8 cellular contexts compared by ENCODE assay signal in the genomic region with DNA sequence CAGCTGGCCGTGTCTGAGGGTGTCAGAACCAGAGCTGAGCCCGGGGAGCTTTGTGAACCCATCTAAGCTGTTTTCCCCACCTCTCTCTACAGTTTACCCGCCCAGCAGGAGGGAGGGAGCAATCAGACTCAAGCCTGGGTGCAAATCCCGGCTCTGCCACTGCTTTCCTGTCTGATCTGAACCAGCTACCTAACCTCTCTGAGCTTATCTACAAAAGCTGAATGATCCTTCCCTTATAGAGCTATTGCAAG. TPM values are rescaled to one million over a fixed set of nuclear protein-coding genes. Genes with fewer than 3 reads are reported as not detected.
A peak's percentile ranks its signal among the peaks of the same experiment; 100 is the strongest.
DNase-seq lines count a peak whose midpoint lies in the region; ATAC-seq, FAIRE-seq and TF ChIP-seq lines count a peak whose summit lies in the region.

No MANE protein-coding gene starts in this region.

- DNase-seq in PC-3 = no peak
- no peak for DNase-seq in H1 (ENCODE audit: low read depth in 1 of 2, low spot score in 2 of 2)
- DNase-seq in natural killer cell treated with Interleukin-12 subunit alpha and Interleukin-12 subunit beta and Interleukin-15 and Interleukin-18, amount 100 ng/mL, for 72 hours (ENCODE audit: low spot score) = no peak
- no peak for DNase-seq in effector CD4-positive, alpha-beta T cell
- DNase-seq in NCI-H774 (lab: John Stamatoyannopoulos, UW) = no peak
- no peak for DNase-seq in SW480 (ENCODE audit: low spot score)
- DNase-seq in NCI-H446 (lab: John Stamatoyannopoulos, UW) = no peak

- no peak overlapping the region for H3K23ac ChIP-seq in H1 (ENCODE audit: insufficient read length)

- CTCF ChIA-PET in PC-3 (lab: Charles Lee) (interaction anchor here (0.9 kb wide), 1 partner anchor 39 kb away, joined by 3 read pairs; no protein-coding TSS in a partner anchor), H1 (lab: Charles Lee; ENCODE audit: partially characterized antibody) (interaction anchor here (0.7 to 5.0 kb wide), 27 partner anchors 11 to 272 kb away, joined by 3 to 30 read pairs (median 7); a partner anchor contains a TSS)

- H3K36me3 ChIP-seq in PC-3 (ENCODE audit: low read depth, low read length) (no peaks in the 10 kb centered on the region; the same call in 1 of the 2 replicates), H1 (ENCODE audit: control insufficient read depth in 2 of 4, insufficient read depth in 4 of 4, low read length in 3 of 4) (no peaks in the 10 kb centered on the region)

- H3K56ac ChIP-seq in H1 (replicated peaks; ENCODE audit: insufficient read length, low read depth, low read length) = no peak overlapping the region

- no peaks in the 10 kb centered on the region for H3F3A ChIP-seq in PC-3 (ENCODE audit: low read length, unreplicated experiment)

- peak overlapping the region; percentile 82 for H2BK5ac ChIP-seq in H1 (ENCODE audit: low read depth, low read length)

- no peak for TF ChIP-seq RAD21 in H1 (IDR thresholded peaks at IDR 0.05 in 1 of 2, conservative IDR thresholded peaks at IDR 0.05 in 1 of 2; ENCODE audit: low read depth in 2 of 2, low read length in 2 of 2)

- no peak overlapping the region for H2BK20ac ChIP-seq in H1 (ENCODE audit: low read length)

- H3K18ac ChIP-seq in H1 (ENCODE audit: extremely low read depth, low read length) = peak overlapping the region; percentile 26

- H3K4me3 ChIP-seq in PC-3 (ENCODE audit: low read length) (peak overlapping the region; percentile 96), H1 (ENCODE audit: extremely low read depth in 1 of 4, insufficient read depth in 2 of 4, low read depth in 3 of 4, low read length in 4 of 4) (peak overlapping the region; percentile 35 to 67 (median 40))

- peaks cover 3% of the 10 kb centered on the region for H3K9me3 Mint-ChIP-seq in natural killer cell treated with Interleukin-12 subunit alpha and Interleukin-12 subunit beta and Interleukin-15 and Interleukin-18, amount 100 ng/mL, for 72 hours

- peak; percentile 21 for ATAC-seq in GM21390 (IDR thresholded peaks at IDR 0.05; ENCODE audit: unreplicated experiment)
- ATAC-seq in PC-3 = peak; percentile 25
- no peak for ATAC-seq in natural killer cell treated with Interleukin-12 subunit alpha and Interleukin-12 subunit beta and Interleukin-15 and Interleukin-18, amount 100 ng/mL, for 72 hours

- TF ChIP-seq EP300 in H1 (IDR thresholded peaks at IDR 0.05; ENCODE audit: borderline replicate concordance in 1 of 2, low read depth in 2 of 2, low read length in 2 of 2) = no peak

- TSS peak; percentile 67 for BruUV-seq in PC-3 (replicated peaks; lab: Mats Ljungman, UMichigan)

- H3K27me3 ChIP-seq in PC-3 (ENCODE audit: low read length) = no peaks in the 10 kb centered on the region
- no peaks in the 10 kb centered on the region for H3K27me3 ChIP-seq in H1 (replicated peaks in 1 of 4; ENCODE audit: control insufficient read depth in 3 of 4, extremely low read depth in 1 of 4, insufficient read depth in 3 of 4, low read length in 3 of 4)

- H3K4ac ChIP-seq in H1 (replicated peaks; ENCODE audit: insufficient read length, low read depth, low read length) = no peak overlapping the region

- H2AFZ ChIP-seq in PC-3 (ENCODE audit: low read length) (peak overlapping the region; percentile 92), H1 (ENCODE audit: low read length) (peak overlapping the region; percentile 75; the same call in 1 of the 2 replicates)

- H4K20me1 ChIP-seq in PC-3 (ENCODE audit: low read length) = no peaks in the 10 kb centered on the region
- no peaks in the 10 kb centered on the region for H4K20me1 ChIP-seq in H1 (replicated peaks in 1 of 2; ENCODE audit: control insufficient read depth in 1 of 2, insufficient read depth in 2 of 2, low read length in 2 of 2)

- no peaks in the 10 kb centered on the region for H3K79me1 ChIP-seq in H1 (ENCODE audit: low read depth, low read length)

- H3K36me3 Mint-ChIP-seq in natural killer cell treated with Interleukin-12 subunit alpha and Interleukin-12 subunit beta and Interleukin-15 and Interleukin-18, amount 100 ng/mL, for 72 hours = peaks cover 35% of the 10 kb centered on the region

- no peak overlapping the region for H4K5ac ChIP-seq in H1 (ENCODE audit: insufficient read length, low read depth, low read length)

- H3K9me3 ChIP-seq in PC-3 (ENCODE audit: low read length) (no peaks in the 10 kb centered on the region), H1 (ENCODE audit: insufficient read depth in 2 of 2, low read depth in 1 of 2, low read length in 1 of 2) (no peaks in the 10 kb centered on the region)

- no peak overlapping the region for H2AK5ac ChIP-seq in H1 (ENCODE audit: low read depth, low read length)

- H3K23me2 ChIP-seq in H1 (ENCODE audit: low read depth, low read length) = peaks cover 3% of the 10 kb centered on the region

- peaks cover 52 to 60% of the 10 kb centered on the region in 2 donors for H3K4me1 Mint-ChIP-seq in natural killer cell treated with Interleukin-12 subunit alpha and Interleukin-12 subunit beta and Interleukin-15 and Interleukin-18, amount 100 ng/mL, for 72 hours (ENCODE audit: low read depth in 2 of 2)

- peaks cover 18% of the 10 kb centered on the region for H3K4me1 ChIP-seq in PC-3 (ENCODE audit: insufficient read depth, low read length)
- peaks cover 0 to 14% (median 9%) of the 10 kb centered on the region in 4 experiments; a peak in 6 of 7 replicates for H3K4me1 ChIP-seq in H1 (replicated peaks in 1 of 4; ENCODE audit: control insufficient read depth in 3 of 4, insufficient read depth in 4 of 4, low read length in 3 of 4)

- no peaks in the 10 kb centered on the region for H3K9me2 ChIP-seq in PC-3 (replicated peaks; ENCODE audit: low read length)

- H2BK12ac ChIP-seq in H1 (ENCODE audit: low read depth, low read length) = peak overlapping the region; percentile 43

- no peak overlapping the region for H3K14ac ChIP-seq in H1 (ENCODE audit: insufficient read length)

- H3K27ac ChIP-seq in PC-3 (ENCODE audit: low read length) (peak overlapping the region; percentile 59), H1 (ENCODE audit: low read depth, low read length) (peak overlapping the region; percentile 21; the same call in 1 of the 2 replicates)

- no peak overlapping the region for H4K91ac ChIP-seq in H1 (replicated peaks; ENCODE audit: insufficient read length, low read length)

- H3K4me2 ChIP-seq in PC-3 (ENCODE audit: low read length) (peak overlapping the region; percentile 98), H1 (ENCODE audit: insufficient read depth in 1 of 2, low read depth in 2 of 2, low read length in 2 of 2) (peak overlapping the region; percentile 71 to 91)

- 43% methylated on average over 4 of the region's 4 CpGs; no CpG with 5 or more reads in 1 of the 2 experiments for WGBS in H1 (ENCODE audit: extremely low coverage in 1 of 2, insufficient coverage in 1 of 2, insufficient read length in 1 of 2, insufficient replicate concordance in 2 of 2, low coverage in 1 of 2, low lambda C conversion rate in 2 of 2, missing lambda C conversion rate in 1 of 2), 2 experiments

- H4K8ac ChIP-seq in H1 (ENCODE audit: extremely low read depth, insufficient read depth, low read length) = no peak overlapping the region

- TF ChIP-seq CTCF in PC-3 (conservative IDR thresholded peaks at IDR 0.05; ENCODE audit: low read depth, low read length) = no peak
- TF ChIP-seq CTCF in H1 (IDR thresholded peaks at IDR 0.05; ENCODE audit: control extremely low read depth in 1 of 3, insufficient read depth in 1 of 3, low read depth in 1 of 3, low read length in 3 of 3) = no peak

- H3K79me2 ChIP-seq in PC-3 (ENCODE audit: low read length) (peaks cover 24% of the 10 kb centered on the region), H1 (ENCODE audit: control insufficient read depth in 1 of 2, insufficient read depth in 2 of 2, low read length in 2 of 2) (peaks cover 0 to 5% of the 10 kb centered on the region in 2 experiments; a peak in 1 of 4 replicates)

- TF ChIP-seq POLR2A in H1 (IDR thresholded peaks at IDR 0.05; ENCODE audit: control extremely low read depth in 1 of 2, low read depth in 2 of 2, low read length in 2 of 2) = no peak

- no peak overlapping the region for H2BK120ac ChIP-seq in H1 (replicated peaks; ENCODE audit: low read depth, low read length)

- peak overlapping the region; percentile 99 for H3K4me3 Mint-ChIP-seq in natural killer cell treated with Interleukin-12 subunit alpha and Interleukin-12 subunit beta and Interleukin-15 and Interleukin-18, amount 100 ng/mL, for 72 hours

- H3K9ac ChIP-seq in PC-3 (ENCODE audit: low read length) (peak overlapping the region; percentile 80), H1 (replicated peaks in 1 of 4; ENCODE audit: extremely low read depth in 1 of 4, low read depth in 3 of 4, low read length in 3 of 4) (peak overlapping the region in 3 of 4 experiments; percentile 52 to 56 (median 53); a peak in 5 of 7 replicates)

- no peak for FAIRE-seq in H1 (lab: Jason Lieb, UNC)

- H3K27me3 Mint-ChIP-seq in natural killer cell treated with Interleukin-12 subunit alpha and Interleukin-12 subunit beta and Interleukin-15 and Interleukin-18, amount 100 ng/mL, for 72 hours = no peaks in the 10 kb centered on the region

- intact Hi-C loops in PC-3 (cut with micrococcal nuclease) = loop anchor here (5.0 kb wide), 1 partner anchor 42 kb away; no protein-coding TSS in a partner anchor

- no peak overlapping the region for H2BK15ac ChIP-seq in H1 (ENCODE audit: low read length)

- peak overlapping the region; percentile 99 to 100 for H3K27ac Mint-ChIP-seq in natural killer cell treated with Interleukin-12 subunit alpha and Interleukin-12 subunit beta and Interleukin-15 and Interleukin-18, amount 100 ng/mL, for 72 hours

- POLR2A ChIA-PET in PC-3 (lab: Charles Lee; ENCODE audit: unreplicated experiment) = no interaction called here
- POLR2A ChIA-PET in H1 (lab: Charles Lee; ENCODE audit: partially characterized antibody) = interaction anchor here (0.6 to 1.9 kb wide), 9 partner anchors 10 to 242 kb away, joined by 3 to 8 read pairs (median 5); a partner anchor contains a TSS

RNA-seq across cellular contexts. Expression of a gene that starts 0.3 kb away (rescaled TPM):
- 9.7 and 15.7 TPM in 2 replicates for total RNA-seq in PC-3 (2014; rRNA removed)
- 11.0 and 12.0 TPM in 2 replicates for total RNA-seq in H1 (2021; fragmentation: NEBNext Ultra II Directional; extraction: Animal tissue kit (Norgen Biotek cat#: 25700))
- 7.8 and 8.1 TPM in 2 replicates for polyA plus RNA-seq in H1 (2011; rRNA removed)
- polyA plus RNA-seq in H1 (2011; cell fraction: cytosol; rRNA removed) = 10.3 TPM
- 14.1 TPM for polyA plus RNA-seq in H1 (2011; cell fraction: nucleus; rRNA removed)
- 13.9 to 18.7 TPM (median 16.3 TPM) in 4 replicates for polyA plus RNA-seq in H1 (2012, experiment 1 of 2)
- polyA plus RNA-seq in H1 (2012, experiment 2 of 2) = 3.6 TPM
- 5.3 TPM for polyA plus RNA-seq in H1 (2013, experiment 1 of 2)
- polyA plus RNA-seq in H1 (2013, experiment 2 of 2) = 4.5 TPM
- polyA minus RNA-seq in H1 (2011; rRNA and poly(A)+ RNA removed) = 16.0 and 25.7 TPM in 2 replicates
- 7.4 TPM for polyA minus RNA-seq in H1 (2011; cell fraction: cytosol; rRNA and poly(A)+ RNA removed)
- 8.8 TPM for polyA minus RNA-seq in H1 (2011; cell fraction: nucleus; rRNA and poly(A)+ RNA removed)
- total RNA-seq in natural killer cell treated with Interleukin-12 subunit alpha and Interleukin-12 subunit beta and Interleukin-15 and Interleukin-18, amount 100 ng/mL, for 72 hours = 100 to 1,000 TPM in 1 of 2 donors, 10 to 100 TPM in 1; 92.1 to 231 TPM

RNA-seq across cellular contexts. Expression of a gene that starts 13.9 kb away (rescaled TPM):
- 0.52 TPM in 1 of 2 replicates, not detected in the other for total RNA-seq in PC-3 (2014; rRNA removed)
- not detected in 2 replicates for total RNA-seq in H1 (2021; fragmentation: NEBNext Ultra II Directional; extraction: Animal tissue kit (Norgen Biotek cat#: 25700))
- polyA plus RNA-seq in H1 (2011; rRNA removed) = not detected in 2 replicates
- 0.05 TPM for polyA plus RNA-seq in H1 (2011; cell fraction: cytosol; rRNA removed)
- polyA plus RNA-seq in H1 (2011; cell fraction: nucleus; rRNA removed) = not detected
- polyA plus RNA-seq in H1 (2012, experiment 1 of 2) = not detected in 4 replicates
- polyA plus RNA-seq in H1 (2012, experiment 2 of 2) = not detected
- not detected for polyA plus RNA-seq in H1 (2013, experiment 1 of 2)
- not detected for polyA plus RNA-seq in H1 (2013, experiment 2 of 2)
- not detected in 2 replicates for polyA minus RNA-seq in H1 (2011; rRNA and poly(A)+ RNA removed)
- not detected for polyA minus RNA-seq in H1 (2011; cell fraction: cytosol; rRNA and poly(A)+ RNA removed)
- polyA minus RNA-seq in H1 (2011; cell fraction: nucleus; rRNA and poly(A)+ RNA removed) = not detected
- total RNA-seq in natural killer cell treated with Interleukin-12 subunit alpha and Interleukin-12 subunit beta and Interleukin-15 and Interleukin-18, amount 100 ng/mL, for 72 hours = 100 to 1,000 TPM in 1 of 2 donors, 10 to 100 TPM in 1; 42.2 to 129 TPM

RNA-seq across cellular contexts. Expression of a gene that starts 37.5 kb away (rescaled TPM):
- 0.04 TPM in 1 of 2 replicates, not detected in the other for total RNA-seq in PC-3 (2014; rRNA removed)
- not detected in 2 replicates for total RNA-seq in H1 (2021; fragmentation: NEBNext Ultra II Directional; extraction: Animal tissue kit (Norgen Biotek cat#: 25700))
- polyA plus RNA-seq in H1 (2011; rRNA removed) = 0.02 TPM in 1 of 2 replicates, not detected in the other
- polyA plus RNA-seq in H1 (2011; cell fraction: cytosol; rRNA removed) = not detected
- polyA plus RNA-seq in H1 (2011; cell fraction: nucleus; rRNA removed) = not detected
- not detected in 4 replicates for polyA plus RNA-seq in H1 (2012, experiment 1 of 2)
- polyA plus RNA-seq in H1 (2012, experiment 2 of 2) = 0.08 TPM
- polyA plus RNA-seq in H1 (2013, experiment 1 of 2) = not detected
- 0.02 TPM for polyA plus RNA-seq in H1 (2013, experiment 2 of 2)
- polyA minus RNA-seq in H1 (2011; rRNA and poly(A)+ RNA removed) = 0.66 TPM in 1 of 2 replicates, not detected in the other
- polyA minus RNA-seq in H1 (2011; cell fraction: cytosol; rRNA and poly(A)+ RNA removed) = not detected
- polyA minus RNA-seq in H1 (2011; cell fraction: nucleus; rRNA and poly(A)+ RNA removed) = not detected
- 1 to 10 TPM in 1 of 2 donors, under 1 TPM in 1; 0.64 to 1.5 TPM for total RNA-seq in natural killer cell treated with Interleukin-12 subunit alpha and Interleukin-12 subunit beta and Interleukin-15 and Interleukin-18, amount 100 ng/mL, for 72 hours

Comparison
In these comparisons a context has a peak if more than half of its experiments do, and no peak if none do; other contexts are left out.
1. ATAC-seq: peak in GM21390 (single experiment) and PC-3 (single experiment); none in natural killer cell treated with Interleukin-12 subunit alpha and Interleukin-12 subunit beta and Interleukin-15 and Interleukin-18, amount 100 ng/mL, for 72 hours (0 of 2).
2. RNA of a gene that starts 13.9 kb away (total RNA-seq): 42.2 to 129 TPM in natural killer cell treated with Interleukin-12 subunit alpha and Interleukin-12 subunit beta and Interleukin-15 and Interleukin-18, amount 100 ng/mL, for 72 hours; 0.52 TPM in PC-3 and not detected in H1; every median in the first group is over 10 times any median in the second.